In genomic region chr6:145082359-145082758, GRCh38 we compare ENCODE assay signal across 6 cellular contexts.
"Had no signal": no experiment of that assay in that cellular context is flagged by ENCODE, and none has a peak within 500 bp of the region (broad histone marks: within the 10 kb centered on the region; RNA-seq: fewer than 3 reads in every experiment).

No MANE protein-coding gene starts in this region.

- H3K4me2 ChIP-seq: KMS-11 had no signal

- DNase-seq: Karpas-422, KBM-7, KG1 had no signal

- H3K9ac ChIP-seq: KMS-11 had no signal

- FAIRE-seq: HTR-8/SVneo had no signal

- H3K27ac ChIP-seq: HL-60, KMS-11 had no signal
